8 cellular contexts compared by ENCODE assay signal in the genomic region with DNA sequence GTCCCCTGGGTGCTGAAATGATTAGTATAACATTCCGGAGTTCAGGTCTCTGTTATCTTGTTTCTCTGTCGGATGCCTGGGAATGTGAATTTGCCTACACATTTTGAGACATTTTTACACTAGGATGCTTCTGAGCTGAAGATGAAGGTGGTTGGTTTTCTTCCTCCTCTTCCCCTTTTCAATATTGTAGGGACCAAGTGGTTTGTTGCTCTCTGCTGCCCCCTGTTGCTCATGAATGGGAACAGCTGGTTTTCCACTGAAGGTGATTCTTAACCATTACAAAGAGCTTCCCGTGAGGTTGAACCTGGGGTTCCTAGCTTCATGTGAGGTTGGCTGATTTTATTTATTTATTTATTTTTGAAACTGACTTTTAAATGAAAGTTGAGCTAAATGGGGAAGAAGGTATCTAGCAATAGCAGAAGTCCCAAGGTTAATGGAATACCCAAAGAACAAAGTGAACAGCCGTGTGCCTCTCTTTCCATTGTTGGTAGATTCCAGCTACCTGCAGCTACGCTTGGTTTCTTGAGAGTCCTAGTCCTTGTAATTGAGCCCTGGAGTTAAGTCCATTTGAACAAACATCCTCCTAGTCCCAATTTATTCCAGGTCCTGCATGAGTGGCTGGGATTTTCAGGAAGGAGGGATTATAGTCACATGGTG.
DNase-seq lines count a peak whose midpoint lies in the region; ATAC-seq and TF ChIP-seq lines count a peak whose summit lies in the region.

No MANE protein-coding gene starts in this region.

- H3K4me3 ChIP-seq in stomach: no peak overlapping the region
- H3K4me3 ChIP-seq in ascending aorta: no peak overlapping the region
- H3K4me3 ChIP-seq in MG63: no peak overlapping the region

- H3K4me1 ChIP-seq in stomach: no peaks in the 10 kb centered on the region
- no peaks in the 10 kb centered on the region for H3K4me1 ChIP-seq in ascending aorta

- H3K4me3 Mint-ChIP-seq in HFFc6: no peak overlapping the region

- no peaks in the 10 kb centered on the region for H3K27me3 ChIP-seq in stomach
- H3K27me3 ChIP-seq in ascending aorta: no peaks in the 10 kb centered on the region
- H3K27me3 ChIP-seq in MG63: no peaks in the 10 kb centered on the region

- TF ChIP-seq EP300 in stomach (IDR thresholded peaks at IDR 0.05): no peak

- H3K4me1 Mint-ChIP-seq in HFFc6 (ENCODE audit: low read depth): no peaks in the 10 kb centered on the region

- intact Hi-C loops in stomach (cut with DNase I; ENCODE audit: low total_unique reads) (no loop called here), ascending aorta (cut with DNase I) (no loop called here)

- H3K36me3 ChIP-seq in stomach (no peaks in the 10 kb centered on the region), ascending aorta (no peaks in the 10 kb centered on the region), MG63 (no peaks in the 10 kb centered on the region)

- no peaks in the 10 kb centered on the region for H3K36me3 Mint-ChIP-seq in HFFc6 (ENCODE audit: low read depth)

- H3K27me3 Mint-ChIP-seq in HFFc6 (ENCODE audit: insufficient read depth): no peaks in the 10 kb centered on the region

- no peak overlapping the region for H3K27ac ChIP-seq in stomach
- no peak overlapping the region for H3K27ac ChIP-seq in ascending aorta

- DNase-seq in Daoy (ENCODE audit: low read depth) (peak; percentile 14), HFFc6 (no peak), SK-N-DZ (ENCODE audit: low spot score) (peak; percentile 70), germinal center (ENCODE audit: low spot score) (peak; percentile 5), stomach (no peak), ascending aorta (ENCODE audit: low spot score in 2 of 2) (no peak), MG63 (no peak)

- H3K27ac Mint-ChIP-seq in HFFc6: no peak overlapping the region

- TF ChIP-seq CTCF in HFFc6 (IDR thresholded peaks at IDR 0.05) (peak; percentile 77), stomach (IDR thresholded peaks at IDR 0.05) (peak in 4 of 7 experiments; percentile 18 to 36 (median 23)), ascending aorta (IDR thresholded peaks at IDR 0.05) (peak in 1 of 3 experiments; percentile 28)

- peaks cover 35% of the 10 kb centered on the region for H3K9me3 Mint-ChIP-seq in HFFc6

- no peak for ATAC-seq in HG02571 (IDR thresholded peaks at IDR 0.05; ENCODE audit: unreplicated experiment)

- 37 to 47% (median 42%) methylated on average over 5 of the region's 5 CpGs for WGBS in stomach, 5 donors

- no peak for TF ChIP-seq POLR2A in stomach (IDR thresholded peaks at IDR 0.05)

- peaks cover 0 to 18% (median 0%) of the 10 kb centered on the region in 4 donors for H3K9me3 ChIP-seq in stomach
- H3K9me3 ChIP-seq in ascending aorta: no peaks in the 10 kb centered on the region
- H3K9me3 ChIP-seq in MG63: no peaks in the 10 kb centered on the region

Comparison
In these comparisons a context has a peak if more than half of its experiments do, and no peak if none do; other contexts are left out.
1. DNase-seq: peak in Daoy (single experiment), SK-N-DZ (single experiment) and germinal center (single experiment); none in HFFc6 (single experiment), stomach (single experiment), ascending aorta (0 of 2) and MG63 (single experiment).